32 cellular contexts compared by ENCODE assay signal in the genomic region with DNA sequence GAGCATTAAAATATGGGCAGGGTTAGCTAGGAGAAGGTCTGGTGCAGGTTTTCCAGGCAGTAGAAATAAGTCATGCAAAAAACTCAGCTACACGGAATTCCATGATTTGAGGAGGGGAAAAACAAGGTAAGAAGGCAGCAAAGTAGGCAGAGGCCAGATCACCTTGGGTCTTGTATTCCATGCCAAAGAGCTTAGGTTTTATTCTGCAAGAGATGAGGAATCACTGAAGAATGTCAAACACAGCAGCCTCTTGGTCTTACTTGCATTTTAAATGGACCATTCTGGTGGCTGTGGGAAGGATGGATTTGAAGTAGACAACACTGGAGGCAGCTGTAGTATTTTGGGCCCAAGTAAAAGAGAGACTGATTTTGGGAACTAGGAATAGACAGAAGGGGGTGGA. TPM values are rescaled to one million over a fixed set of nuclear protein-coding genes. Genes with fewer than 3 reads are reported as not detected.
"Had no signal": no experiment of that assay in that cellular context is flagged by ENCODE, and none has a peak within 500 bp of the region (broad histone marks: within the 10 kb centered on the region; RNA-seq: fewer than 3 reads in every experiment).

No MANE protein-coding gene starts in this region.

- DNase-seq: activated CD4-positive, alpha-beta T cell treated with anti-CD3 and anti-CD28 coated beads, Interleukin-2, amount 10 ng/mL, durations not matched to agents 24 days and 14 days; activated CD4-positive, alpha-beta T cell treated with anti-CD3 and anti-CD28 coated beads, Interleukin-2, amount 50 U/mL, for 4 hours; activated CD8-positive, alpha-beta T cell treated with anti-CD3 and anti-CD28 coated beads for 36 hours; activated effector memory CD4-positive, alpha-beta T cell treated with anti-CD3 and anti-CD28 coated beads, Interleukin-2, amount 50 U/mL, for 16 hours; activated naive CD4-positive, alpha-beta T cell; activated naive CD8-positive, alpha-beta T cell treated with anti-CD3 and anti-CD28 coated beads, Interleukin-2, amount 10 ng/mL, durations not matched to agents 7 days and 5 days; activated T-cell treated with anti-CD3 and anti-CD28 coated beads, Interleukin-2, amount 50 U/mL, for 1 hour; activated T-cell treated with anti-CD3 and anti-CD28 coated beads, Interleukin-2, amount 50 U/mL, for 72 hours; caudate nucleus; cerebellar nuclear complex; Kasumi-1; KG1; MG63; NCI-H1048; NCI-H1105 treated with DMSO at 0.1 percent for 48 hours; NCI-H1436; NCI-H1694; NCI-H1930; NCI-H2081 treated with DMSO at 0.1 percent for 48 hours; NCI-H345; NCI-H524 treated with DMSO at 0.1 percent for 48 hours; NK-92 treated with Interleukin-12 subunit alpha and Interleukin-12 subunit beta, amount 100 ng/mL, for 24 hours; PC-9; Right ventricle myocardium superior; T1000 had no signal

- H3K27ac ChIP-seq: PC-9, RWPE1 had no signal

- H3K4me3 ChIP-seq: MG63, PC-9 had no signal

- H3K27me3 ChIP-seq: MG63 had no signal

- H3K36me3 ChIP-seq: MG63 had no signal

- H3K9me3 ChIP-seq: MG63 had no signal

RNA-seq across cellular contexts. Expression of gene TRPM3, which starts 8.6 kb away (rescaled TPM):
- total RNA-seq: activated CD4-positive, alpha-beta T cell treated with anti-CD3 and anti-CD28 coated beads, Interleukin-2, amount 10 ng/mL, durations not matched to agents 24 days and 14 days; activated CD8-positive, alpha-beta memory T cell treated with anti-CD3 and anti-CD28 coated beads for 36 hours; activated CD8-positive, alpha-beta T cell treated with anti-CD3 and anti-CD28 coated beads for 36 hours; activated naive CD8-positive, alpha-beta T cell treated with anti-CD3 and anti-CD28 coated beads, Interleukin-2, amount 10 ng/mL, durations not matched to agents 7 days and 5 days; activated T-cell treated with anti-CD3 and anti-CD28 coated beads, Interleukin-2, amount 50 U/mL, for 72 hours; activated T-helper 17 cell treated with anti-CD3 and anti-CD28 coated beads, Interleukin-2, amount 50 U/mL, for 72 hours; bronchial epithelial cell; OCI-LY7; T-helper 1 cell treated with Interleukin-12 subunit alpha and Interleukin-12 subunit beta and Interleukin-4 antibody, amounts not matched to agents 30 ng/mL and 1 ng/mL, for 36 hours; T-helper 2 cell treated with Interferon-gamma antibody and Interleukin-4, amounts not matched to agents 100 ng/mL and 5 ng/mL, for 36 hours had no signal
